ENCODE assay signal across 1 cellular context in the genomic region with DNA sequence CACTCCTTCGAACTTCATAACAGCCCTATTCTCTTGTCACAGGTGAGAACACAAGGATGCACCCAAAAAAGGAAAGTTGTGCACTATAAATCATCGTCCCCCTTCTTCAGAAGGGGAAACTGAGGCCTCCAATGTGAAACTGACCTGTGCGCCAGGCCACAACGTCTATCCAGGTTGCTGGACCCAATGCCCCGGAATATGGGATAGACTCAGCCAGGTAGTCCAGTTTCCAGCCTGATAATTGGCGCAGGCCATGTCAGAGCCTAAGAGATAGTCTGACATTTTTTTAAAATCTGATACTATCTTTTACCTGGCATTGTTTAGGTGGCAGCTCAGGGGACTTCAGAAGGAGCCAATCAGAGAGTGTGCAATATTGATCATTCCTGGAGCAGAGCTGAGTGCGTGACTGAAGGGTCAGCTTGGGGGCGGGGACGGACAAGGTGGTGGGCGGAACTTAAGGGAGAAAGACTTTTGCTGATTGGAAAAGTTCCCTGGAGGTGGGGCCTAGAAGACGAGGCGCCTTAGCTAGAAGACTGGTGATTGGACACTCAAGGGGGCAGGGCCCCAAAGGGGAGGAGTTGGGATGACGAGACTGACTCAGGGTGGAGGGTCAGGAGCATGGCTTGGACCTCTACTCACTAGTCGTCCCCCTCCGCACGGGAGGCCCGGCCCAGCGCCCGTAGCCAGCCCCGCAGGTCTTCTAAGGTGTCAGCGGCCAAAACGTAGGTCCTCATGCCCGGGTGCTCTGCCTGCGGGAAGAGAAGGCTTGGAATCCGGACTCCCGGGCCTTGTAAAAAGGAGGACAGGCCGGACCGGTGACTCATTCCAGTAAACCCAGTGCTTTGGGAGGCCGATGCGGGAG.
TF ChIP-seq lines count a peak whose summit lies in the region.

No MANE protein-coding gene starts in this region.

TF ChIP-seq in GM23338, 12 proteins besides CTCF, POLR2A, EP300 and RAD21:
- TF ChIP-seq EZH2 (IDR thresholded peaks at IDR 0.05; ENCODE audit: low read depth, unreplicated experiment) (no peak), STAT1 (IDR thresholded peaks at IDR 0.05; ENCODE audit: unreplicated experiment) (no peak), POLR2AphosphoS5 (IDR thresholded peaks at IDR 0.05; ENCODE audit: low read depth) (no peak; the same call in 1 of the 2 replicates), ZNF331 (CRISPR knock-in tag; IDR thresholded peaks at IDR 0.05; ENCODE audit: low read depth) (no peak), JUNB (IDR thresholded peaks at IDR 0.05; ENCODE audit: unreplicated experiment) (no peak), ZNF114 (CRISPR knock-in tag; IDR thresholded peaks at IDR 0.05) (no peak), CREB1 (CRISPR knock-in tag; IDR thresholded peaks at IDR 0.05; ENCODE audit: low read depth) (no peak), NANOG (IDR thresholded peaks at IDR 0.05; ENCODE audit: borderline replicate concordance) (no peak), EZH2phosphoT487 (IDR thresholded peaks at IDR 0.05; ENCODE audit: unreplicated experiment) (no peak)
- TF ChIP-seq, protein P1, sequence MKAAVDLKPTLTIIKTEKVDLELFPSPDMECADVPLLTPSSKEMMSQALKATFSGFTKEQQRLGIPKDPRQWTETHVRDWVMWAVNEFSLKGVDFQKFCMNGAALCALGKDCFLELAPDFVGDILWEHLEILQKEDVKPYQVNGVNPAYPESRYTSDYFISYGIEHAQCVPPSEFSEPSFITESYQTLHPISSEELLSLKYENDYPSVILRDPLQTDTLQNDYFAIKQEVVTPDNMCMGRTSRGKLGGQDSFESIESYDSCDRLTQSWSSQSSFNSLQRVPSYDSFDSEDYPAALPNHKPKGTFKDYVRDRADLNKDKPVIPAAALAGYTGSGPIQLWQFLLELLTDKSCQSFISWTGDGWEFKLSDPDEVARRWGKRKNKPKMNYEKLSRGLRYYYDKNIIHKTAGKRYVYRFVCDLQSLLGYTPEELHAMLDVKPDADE (IDR thresholded peaks at IDR 0.05) = no peak
- TF ChIP-seq, protein P2, sequence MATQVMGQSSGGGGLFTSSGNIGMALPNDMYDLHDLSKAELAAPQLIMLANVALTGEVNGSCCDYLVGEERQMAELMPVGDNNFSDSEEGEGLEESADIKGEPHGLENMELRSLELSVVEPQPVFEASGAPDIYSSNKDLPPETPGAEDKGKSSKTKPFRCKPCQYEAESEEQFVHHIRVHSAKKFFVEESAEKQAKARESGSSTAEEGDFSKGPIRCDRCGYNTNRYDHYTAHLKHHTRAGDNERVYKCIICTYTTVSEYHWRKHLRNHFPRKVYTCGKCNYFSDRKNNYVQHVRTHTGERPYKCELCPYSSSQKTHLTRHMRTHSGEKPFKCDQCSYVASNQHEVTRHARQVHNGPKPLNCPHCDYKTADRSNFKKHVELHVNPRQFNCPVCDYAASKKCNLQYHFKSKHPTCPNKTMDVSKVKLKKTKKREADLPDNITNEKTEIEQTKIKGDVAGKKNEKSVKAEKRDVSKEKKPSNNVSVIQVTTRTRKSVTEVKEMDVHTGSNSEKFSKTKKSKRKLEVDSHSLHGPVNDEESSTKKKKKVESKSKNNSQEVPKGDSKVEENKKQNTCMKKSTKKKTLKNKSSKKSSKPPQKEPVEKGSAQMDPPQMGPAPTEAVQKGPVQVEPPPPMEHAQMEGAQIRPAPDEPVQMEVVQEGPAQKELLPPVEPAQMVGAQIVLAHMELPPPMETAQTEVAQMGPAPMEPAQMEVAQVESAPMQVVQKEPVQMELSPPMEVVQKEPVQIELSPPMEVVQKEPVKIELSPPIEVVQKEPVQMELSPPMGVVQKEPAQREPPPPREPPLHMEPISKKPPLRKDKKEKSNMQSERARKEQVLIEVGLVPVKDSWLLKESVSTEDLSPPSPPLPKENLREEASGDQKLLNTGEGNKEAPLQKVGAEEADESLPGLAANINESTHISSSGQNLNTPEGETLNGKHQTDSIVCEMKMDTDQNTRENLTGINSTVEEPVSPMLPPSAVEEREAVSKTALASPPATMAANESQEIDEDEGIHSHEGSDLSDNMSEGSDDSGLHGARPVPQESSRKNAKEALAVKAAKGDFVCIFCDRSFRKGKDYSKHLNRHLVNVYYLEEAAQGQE (IDR thresholded peaks at IDR 0.05; ENCODE audit: unreplicated experiment) = no peak
- TF ChIP-seq, protein P3, sequence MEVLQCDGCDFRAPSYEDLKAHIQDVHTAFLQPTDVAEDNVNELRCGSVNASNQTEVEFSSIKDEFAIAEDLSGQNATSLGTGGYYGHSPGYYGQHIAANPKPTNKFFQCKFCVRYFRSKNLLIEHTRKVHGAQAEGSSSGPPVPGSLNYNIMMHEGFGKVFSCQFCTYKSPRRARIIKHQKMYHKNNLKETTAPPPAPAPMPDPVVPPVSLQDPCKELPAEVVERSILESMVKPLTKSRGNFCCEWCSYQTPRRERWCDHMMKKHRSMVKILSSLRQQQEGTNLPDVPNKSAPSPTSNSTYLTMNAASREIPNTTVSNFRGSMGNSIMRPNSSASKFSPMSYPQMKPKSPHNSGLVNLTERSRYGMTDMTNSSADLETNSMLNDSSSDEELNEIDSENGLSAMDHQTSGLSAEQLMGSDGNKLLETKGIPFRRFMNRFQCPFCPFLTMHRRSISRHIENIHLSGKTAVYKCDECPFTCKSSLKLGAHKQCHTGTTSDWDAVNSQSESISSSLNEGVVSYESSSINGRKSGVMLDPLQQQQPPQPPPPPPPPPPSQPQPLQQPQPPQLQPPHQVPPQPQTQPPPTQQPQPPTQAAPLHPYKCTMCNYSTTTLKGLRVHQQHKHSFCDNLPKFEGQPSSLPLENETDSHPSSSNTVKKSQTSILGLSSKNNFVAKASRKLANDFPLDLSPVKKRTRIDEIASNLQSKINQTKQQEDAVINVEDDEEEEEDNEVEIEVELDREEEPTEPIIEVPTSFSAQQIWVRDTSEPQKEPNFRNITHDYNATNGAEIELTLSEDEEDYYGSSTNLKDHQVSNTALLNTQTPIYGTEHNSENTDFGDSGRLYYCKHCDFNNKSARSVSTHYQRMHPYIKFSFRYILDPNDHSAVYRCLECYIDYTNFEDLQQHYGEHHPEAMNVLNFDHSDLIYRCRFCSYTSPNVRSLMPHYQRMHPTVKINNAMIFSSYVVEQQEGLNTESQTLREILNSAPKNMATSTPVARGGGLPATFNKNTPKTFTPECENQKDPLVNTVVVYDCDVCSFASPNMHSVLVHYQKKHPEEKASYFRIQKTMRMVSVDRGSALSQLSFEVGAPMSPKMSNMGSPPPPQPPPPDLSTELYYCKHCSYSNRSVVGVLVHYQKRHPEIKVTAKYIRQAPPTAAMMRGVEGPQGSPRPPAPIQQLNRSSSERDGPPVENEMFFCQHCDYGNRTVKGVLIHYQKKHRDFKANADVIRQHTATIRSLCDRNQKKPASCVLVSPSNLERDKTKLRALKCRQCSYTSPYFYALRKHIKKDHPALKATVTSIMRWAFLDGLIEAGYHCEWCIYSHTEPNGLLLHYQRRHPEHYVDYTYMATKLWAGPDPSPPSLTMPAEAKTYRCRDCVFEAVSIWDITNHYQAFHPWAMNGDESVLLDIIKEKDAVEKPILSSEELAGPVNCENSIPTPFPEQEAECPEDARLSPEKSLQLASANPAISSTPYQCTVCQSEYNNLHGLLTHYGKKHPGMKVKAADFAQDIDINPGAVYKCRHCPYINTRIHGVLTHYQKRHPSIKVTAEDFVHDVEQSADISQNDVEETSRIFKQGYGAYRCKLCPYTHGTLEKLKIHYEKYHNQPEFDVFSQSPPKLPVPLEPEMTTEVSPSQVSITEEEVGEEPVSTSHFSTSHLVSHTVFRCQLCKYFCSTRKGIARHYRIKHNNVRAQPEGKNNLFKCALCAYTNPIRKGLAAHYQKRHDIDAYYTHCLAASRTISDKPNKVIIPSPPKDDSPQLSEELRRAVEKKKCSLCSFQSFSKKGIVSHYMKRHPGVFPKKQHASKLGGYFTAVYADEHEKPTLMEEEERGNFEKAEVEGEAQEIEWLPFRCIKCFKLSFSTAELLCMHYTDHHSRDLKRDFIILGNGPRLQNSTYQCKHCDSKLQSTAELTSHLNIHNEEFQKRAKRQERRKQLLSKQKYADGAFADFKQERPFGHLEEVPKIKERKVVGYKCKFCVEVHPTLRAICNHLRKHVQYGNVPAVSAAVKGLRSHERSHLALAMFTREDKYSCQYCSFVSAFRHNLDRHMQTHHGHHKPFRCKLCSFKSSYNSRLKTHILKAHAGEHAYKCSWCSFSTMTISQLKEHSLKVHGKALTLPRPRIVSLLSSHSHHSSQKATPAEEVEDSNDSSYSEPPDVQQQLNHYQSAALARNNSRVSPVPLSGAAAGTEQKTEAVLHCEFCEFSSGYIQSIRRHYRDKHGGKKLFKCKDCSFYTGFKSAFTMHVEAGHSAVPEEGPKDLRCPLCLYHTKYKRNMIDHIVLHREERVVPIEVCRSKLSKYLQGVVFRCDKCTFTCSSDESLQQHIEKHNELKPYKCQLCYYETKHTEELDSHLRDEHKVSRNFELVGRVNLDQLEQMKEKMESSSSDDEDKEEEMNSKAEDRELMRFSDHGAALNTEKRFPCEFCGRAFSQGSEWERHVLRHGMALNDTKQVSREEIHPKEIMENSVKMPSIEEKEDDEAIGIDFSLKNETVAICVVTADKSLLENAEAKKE (CRISPR knock-in tag; IDR thresholded peaks at IDR 0.05) = no peak
